ENCODE assay signal across 8 cellular contexts in the genomic region with DNA sequence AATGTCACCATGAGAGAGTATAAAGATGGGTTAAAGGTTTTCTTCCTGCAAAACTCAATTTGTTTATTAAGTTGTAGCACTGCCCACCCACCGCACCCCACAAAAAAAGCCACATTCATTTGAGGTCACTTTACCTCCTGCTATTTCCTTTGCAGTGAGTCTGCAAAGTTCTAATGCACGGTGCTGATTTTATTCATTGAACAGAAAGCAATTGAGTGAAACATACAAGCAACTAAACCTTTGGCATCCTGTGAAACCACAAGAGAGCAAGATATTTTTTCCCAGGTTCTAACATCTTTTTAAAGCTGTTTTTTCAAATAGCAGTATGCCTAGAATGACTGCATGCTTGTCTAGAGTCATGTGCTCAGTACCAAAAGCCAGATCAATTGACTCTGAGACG. TPM values are rescaled to one million over a fixed set of nuclear protein-coding genes. Genes with fewer than 3 reads are reported as not detected.
DNase-seq lines count a peak whose midpoint lies in the region; ATAC-seq and TF ChIP-seq lines count a peak whose summit lies in the region.

No MANE protein-coding gene starts in this region.

- intact Hi-C loops in MCF 10A (cut with micrococcal nuclease): no loop called here

- peak overlapping the region; percentile 34 for H3K4me2 ChIP-seq in Loucy (ENCODE audit: low read depth, low read length, poor library complexity, severe bottlenecking)

- POLR2A ChIA-PET in GM10248 (lab: Yijun Ruan, JAX): interaction anchor here (0.7 kb wide), 1 partner anchor 38 kb away, joined by 3 read pairs; no protein-coding TSS in a partner anchor
- POLR2A ChIA-PET in HEK293T (lab: Yijun Ruan, JAX): no interaction called here
- POLR2A ChIA-PET in MCF 10A (lab: Yijun Ruan, JAX): interaction anchor here (1.1 to 3.3 kb wide), 4 partner anchors 12 to 37 kb away, joined by 4 to 13 read pairs (median 4); no protein-coding TSS in a partner anchor

- no peak overlapping the region for H3K4me3 ChIP-seq in Loucy (ENCODE audit: low read length, poor library complexity, severe bottlenecking)
- no peak overlapping the region for H3K4me3 ChIP-seq in fibroblast of villous mesenchyme (ENCODE audit: low read depth, low read length)

- no peaks in the 10 kb centered on the region for H4K20me1 ChIP-seq in Loucy (ENCODE audit: insufficient read depth, low read length, poor library complexity, severe bottlenecking)

- no peaks in the 10 kb centered on the region for H3K9me2 ChIP-seq in Loucy (replicated peaks; ENCODE audit: low read depth, low read length)

- peaks cover 10% of the 10 kb centered on the region for H3K4me1 ChIP-seq in Loucy (ENCODE audit: insufficient read depth, low read length, poor library complexity, severe bottlenecking)

- no TSS peak for BruUV-seq in MCF 10A (replicated peaks; lab: Mats Ljungman, UMichigan)

- no peaks in the 10 kb centered on the region for H3K36me3 ChIP-seq in Loucy (ENCODE audit: insufficient read depth, low read length)

- peak; percentile 43 for ATAC-seq in GM21526 (IDR thresholded peaks at IDR 0.05; ENCODE audit: low FRiP score, unreplicated experiment)

- H3K27me3 ChIP-seq in Loucy (ENCODE audit: insufficient read depth, low read length, poor library complexity, severe bottlenecking): no peaks in the 10 kb centered on the region

- no peak overlapping the region for H3K9ac ChIP-seq in Loucy (ENCODE audit: low read depth, low read length, poor library complexity, severe bottlenecking)

- H3K27me3 Mint-ChIP-seq in MCF 10A (ENCODE audit: insufficient read depth, unreplicated experiment): no peaks in the 10 kb centered on the region

- H3K9me3 ChIP-seq in Loucy (ENCODE audit: insufficient read depth, low read depth, low read length): no peaks in the 10 kb centered on the region

- no peak overlapping the region for H3K27ac Mint-ChIP-seq in MCF 10A (ENCODE audit: low read depth, unreplicated experiment)

- H3K36me3 Mint-ChIP-seq in MCF 10A (ENCODE audit: insufficient read depth, unreplicated experiment): no peaks in the 10 kb centered on the region

- DNase-seq in GM10248 (ENCODE audit: extremely low spot score) (peak; percentile 20), fibroblast of villous mesenchyme (ENCODE audit: low read depth) (peak; percentile 53), HEK293T (ENCODE audit: extremely low spot score) (no peak), MCF 10A (ENCODE audit: unreplicated experiment) (no peak), GM19238 (ENCODE audit: insufficient read length, low spot score) (no peak), NCI-H510A (lab: John Stamatoyannopoulos, UW) (no peak)

- TF ChIP-seq CTCF in GM10248 (IDR thresholded peaks at IDR 0.05; ENCODE audit: control extremely low read depth, extremely low read depth, low read depth, missing control alignments) (no peak), Loucy (conservative IDR thresholded peaks at IDR 0.05; ENCODE audit: low read length) (no peak), fibroblast of villous mesenchyme (IDR thresholded peaks at IDR 0.05; ENCODE audit: insufficient read depth, low read depth, low read length) (no peak), MCF 10A (IDR thresholded peaks at IDR 0.05; ENCODE audit: unreplicated experiment) (no peak)

- no peak overlapping the region for H2AFZ ChIP-seq in Loucy (ENCODE audit: low read length)

- H3K4me1 Mint-ChIP-seq in MCF 10A (ENCODE audit: insufficient read depth, unreplicated experiment): peaks cover 36% of the 10 kb centered on the region

- no peaks in the 10 kb centered on the region for H3F3A ChIP-seq in Loucy (ENCODE audit: low read depth)

- H3K79me2 ChIP-seq in Loucy (ENCODE audit: insufficient read depth, low read length): no peaks in the 10 kb centered on the region

- CTCF ChIA-PET in GM10248 (lab: Yijun Ruan, JAX): interaction anchor here (0.7 to 6.9 kb wide), 6 partner anchors 10 to 613 kb away, joined by 3 to 49 read pairs (median 4); no protein-coding TSS in a partner anchor
- CTCF ChIA-PET in HEK293T (lab: Yijun Ruan, JAX): interaction anchor here (1.4 kb wide), 1 partner anchor 19 kb away, joined by 3 read pairs; no protein-coding TSS in a partner anchor
- CTCF ChIA-PET in MCF 10A (lab: Yijun Ruan, JAX): interaction anchor here (0.7 to 4.8 kb wide), 5 partner anchors 11 to 99 kb away, joined by 3 to 27 read pairs (median 11); no protein-coding TSS in a partner anchor

- H3K4me3 Mint-ChIP-seq in MCF 10A (ENCODE audit: unreplicated experiment): no peak overlapping the region

- no peaks in the 10 kb centered on the region for H3K9me3 Mint-ChIP-seq in MCF 10A (ENCODE audit: unreplicated experiment)

TF ChIP-seq in HEK293T, 16 proteins besides CTCF, POLR2A, EP300 and RAD21:
- TF ChIP-seq FOXA1 (IDR thresholded peaks at IDR 0.05) (no peak), TARDBP (IDR thresholded peaks at IDR 0.05) (no peak), HDGF (IDR thresholded peaks at IDR 0.05; ENCODE audit: borderline replicate concordance) (no peak), FOXM1 (IDR thresholded peaks at IDR 0.05; ENCODE audit: borderline replicate concordance) (no peak), SUZ12 (IDR thresholded peaks at IDR 0.05) (no peak), CTBP1 (IDR thresholded peaks at IDR 0.05; ENCODE audit: borderline replicate concordance) (no peak), ZNF384 (IDR thresholded peaks at IDR 0.05) (no peak), L3MBTL2 (conservative IDR thresholded peaks at IDR 0.05) (no peak)
- TF ChIP-seq, protein P1, sequence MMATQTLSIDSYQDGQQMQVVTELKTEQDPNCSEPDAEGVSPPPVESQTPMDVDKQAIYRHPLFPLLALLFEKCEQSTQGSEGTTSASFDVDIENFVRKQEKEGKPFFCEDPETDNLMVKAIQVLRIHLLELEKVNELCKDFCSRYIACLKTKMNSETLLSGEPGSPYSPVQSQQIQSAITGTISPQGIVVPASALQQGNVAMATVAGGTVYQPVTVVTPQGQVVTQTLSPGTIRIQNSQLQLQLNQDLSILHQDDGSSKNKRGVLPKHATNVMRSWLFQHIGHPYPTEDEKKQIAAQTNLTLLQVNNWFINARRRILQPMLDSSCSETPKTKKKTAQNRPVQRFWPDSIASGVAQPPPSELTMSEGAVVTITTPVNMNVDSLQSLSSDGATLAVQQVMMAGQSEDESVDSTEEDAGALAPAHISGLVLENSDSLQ (IDR thresholded peaks at IDR 0.05): no peak

RNA-seq across cellular contexts. Expression of a gene that starts 39.0 kb away (rescaled TPM):
- total RNA-seq in fibroblast of villous mesenchyme: 73.8 and 138 TPM in 2 replicates
- total RNA-seq in MCF 10A (2022): 128 and 145 TPM in 2 replicates

Comparison
In these comparisons a context has a peak if more than half of its experiments do, and no peak if none do; other contexts are left out.
1. DNase-seq: peak in GM10248 (single experiment) and fibroblast of villous mesenchyme (single experiment); none in HEK293T (single experiment), MCF 10A (single experiment), GM19238 (single experiment) and NCI-H510A (single experiment).